8 cellular contexts compared by ENCODE assay signal in the genomic region with DNA sequence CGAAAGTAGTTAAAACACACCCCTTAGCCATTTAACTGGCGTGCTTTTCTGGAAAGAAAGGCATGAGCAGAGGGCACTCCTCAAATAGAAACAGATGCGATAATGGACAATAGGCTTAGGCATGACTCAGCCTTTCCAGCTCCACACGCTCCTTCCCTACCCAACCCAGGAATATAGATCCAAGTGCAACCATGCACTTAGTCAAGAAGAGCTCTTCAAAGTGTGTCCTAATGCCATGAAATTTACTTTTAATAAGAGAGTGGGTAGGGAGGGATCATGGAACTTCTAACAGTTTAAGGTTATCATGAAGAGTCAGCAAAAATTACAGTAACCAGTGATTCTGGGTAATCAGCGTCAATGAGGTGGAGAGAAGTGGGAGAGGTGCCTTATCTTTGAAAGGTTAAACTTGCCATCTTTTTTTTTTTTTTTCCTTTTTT. TPM values are rescaled to one million over a fixed set of nuclear protein-coding genes. Genes with fewer than 3 reads are reported as not detected.
A peak's percentile ranks its signal among the peaks of the same experiment; 100 is the strongest.
DNase-seq lines count a peak whose midpoint lies in the region; TF ChIP-seq lines count a peak whose summit lies in the region.
"Had no signal": no experiment of that assay in that cellular context is flagged by ENCODE, and none has a peak within 500 bp of the region (broad histone marks: within the 10 kb centered on the region; RNA-seq: fewer than 3 reads in every experiment).

No MANE protein-coding gene starts in this region.

- H3K79me2 ChIP-seq in MM.1S (ENCODE audit: low read length): no peaks in the 10 kb centered on the region

- no peaks in the 10 kb centered on the region for H4K20me1 ChIP-seq in MM.1S (ENCODE audit: insufficient read depth, low read length)

- peaks cover 15% of the 10 kb centered on the region for H3F3A ChIP-seq in MM.1S (ENCODE audit: insufficient read depth, low read length)

- no peak overlapping the region for H3K9ac ChIP-seq in SK-N-MC (ENCODE audit: insufficient read length)
- no peak overlapping the region for H3K9ac ChIP-seq in skeletal muscle tissue (ENCODE audit: low read depth in 1 of 3, low read length in 3 of 3)
- H3K9ac ChIP-seq in MM.1S (ENCODE audit: low read length): no peak overlapping the region

- no peak overlapping the region for H2AFZ ChIP-seq in MM.1S (ENCODE audit: low read length)

- H3K9me3 ChIP-seq in SK-N-MC (ENCODE audit: low read depth, low read length): no peaks in the 10 kb centered on the region
- H3K9me3 ChIP-seq in skeletal muscle tissue (ENCODE audit: control insufficient read depth in 3 of 3, low read length in 3 of 3): no peaks in the 10 kb centered on the region
- no peaks in the 10 kb centered on the region for H3K9me3 ChIP-seq in MM.1S (replicated peaks; ENCODE audit: insufficient read depth, low read length)

- DNase-seq in HCEC 1CT (peak; percentile 70), SK-N-MC (ENCODE audit: low read depth, low spot score) (no peak), foreskin fibroblast (peak; percentile 82 to 90), MM.1S (no peak), NCI-H1105 treated with DMSO at 0.1 percent for 48 hours (lab: John Stamatoyannopoulos, UW) (no peak), NCI-H1417 treated with DMSO at 0.1 percent for 48 hours (lab: John Stamatoyannopoulos, UW) (no peak)
- DNase-seq: effector CD8-positive, alpha-beta T cell had no signal

- H3K4me1 ChIP-seq in skeletal muscle tissue (ENCODE audit: control insufficient read depth in 3 of 3, insufficient read depth in 3 of 3, low read length in 3 of 3) (peaks cover 10 to 27% (median 19%) of the 10 kb centered on the region in 3 donors), MM.1S (ENCODE audit: low read length) (peaks cover 49% of the 10 kb centered on the region)

- 0 out of 2 replicates have a peak overlapping the region, but pooled peaks have one; percentile 3 for H3K27ac ChIP-seq in SK-N-MC
- H3K27ac ChIP-seq in skeletal muscle tissue (ENCODE audit: low read depth, low read length): peak overlapping the region; percentile 65
- no peak overlapping the region for H3K27ac ChIP-seq in MM.1S (ENCODE audit: low read length)

- no peak overlapping the region for H3K4me2 ChIP-seq in MM.1S (ENCODE audit: low read depth, low read length)

- TF ChIP-seq CTCF in foreskin fibroblast (IDR thresholded peaks at IDR 0.05; ENCODE audit: low read depth, low read length) (no peak), MM.1S (IDR thresholded peaks at IDR 0.05; ENCODE audit: low read length) (no peak)

- H3K36me3 ChIP-seq in SK-N-MC (ENCODE audit: insufficient read depth, low read length) (no peaks in the 10 kb centered on the region), skeletal muscle tissue (ENCODE audit: control insufficient read depth in 3 of 3, insufficient read depth in 3 of 3, low read length in 3 of 3) (peaks cover 0 to 2% (median 0%) of the 10 kb centered on the region in 3 donors), MM.1S (replicated peaks; ENCODE audit: insufficient read depth, low read length) (no peaks in the 10 kb centered on the region)

- H3K27me3 ChIP-seq in skeletal muscle tissue (ENCODE audit: control insufficient read depth in 3 of 3, insufficient read depth in 3 of 3, low read length in 3 of 3) (no peaks in the 10 kb centered on the region), MM.1S (replicated peaks; ENCODE audit: insufficient read depth, low read length) (no peaks in the 10 kb centered on the region)

- H3K9me2 ChIP-seq in MM.1S (replicated peaks; ENCODE audit: insufficient read depth, low read length): no peaks in the 10 kb centered on the region

- H3K4me3 ChIP-seq in SK-N-MC (no peak overlapping the region), foreskin fibroblast (ENCODE audit: low read depth in 1 of 2, low read length in 2 of 2) (no peak overlapping the region), skeletal muscle tissue (ENCODE audit: low read length in 3 of 3) (no peak overlapping the region), MM.1S (ENCODE audit: low read length) (no peak overlapping the region)

RNA-seq across cellular contexts. Expression of gene EFHC1, which starts 2.4 kb away (rescaled TPM):
- total RNA-seq in skeletal muscle tissue: 14.1 TPM

RNA-seq across cellular contexts. Expression of gene PAQR8, which starts 55.7 kb away (rescaled TPM):
- total RNA-seq in skeletal muscle tissue: 6.3 TPM

Comparison
In these comparisons a context has a peak if more than half of its experiments do, and no peak if none do; other contexts are left out.
1. DNase-seq: peak in HCEC 1CT (single experiment) and foreskin fibroblast (2 of 2); none in SK-N-MC (single experiment), MM.1S (single experiment), NCI-H1105 treated with DMSO at 0.1 percent for 48 hours (single experiment) and NCI-H1417 treated with DMSO at 0.1 percent for 48 hours (single experiment).